ENCODE assay signal across 1 cellular context in genomic region chr11:66727282-66727882, GRCh38.
TF ChIP-seq lines count a peak whose summit lies in the region.

No MANE protein-coding gene starts in this region.

TF ChIP-seq in K562, 482 proteins besides CTCF, POLR2A, EP300 and RAD21 (continued from another document and continues in another):
- TF ChIP-seq DACH1 (IDR thresholded peaks at IDR 0.05; ENCODE audit: partially characterized antibody) (no peak), TEAD1 (CRISPR knock-in tag; IDR thresholded peaks at IDR 0.05) (peak in 1 of 2 experiments; percentile 81; a peak in 1 of 4 replicates), ZFP30 (CRISPR knock-in tag; IDR thresholded peaks at IDR 0.05; ENCODE audit: borderline replicate concordance) (no peak), SFPQ (IDR thresholded peaks at IDR 0.05; ENCODE audit: low read depth, low read length) (no peak), RFX5 (IDR thresholded peaks at IDR 0.05; ENCODE audit: low read depth, low read length) (no peak), PHTF2 (CRISPR knock-in tag; IDR thresholded peaks at IDR 0.05) (no peak), PRDM10 (IDR thresholded peaks at IDR 0.05; ENCODE audit: partially characterized antibody) (peak; percentile 69), RBM17 (IDR thresholded peaks at IDR 0.05; ENCODE audit: borderline replicate concordance, low read depth, low read length) (no peak), YBX1 (IDR thresholded peaks at IDR 0.05) (no peak), E2F6 (IDR thresholded peaks at IDR 0.05; ENCODE audit: borderline replicate concordance in 1 of 2, extremely low read depth in 1 of 2, insufficient read depth in 1 of 2, insufficient read length in 1 of 2, low read depth in 1 of 2, low read length in 1 of 2, poor library complexity in 1 of 2, severe bottlenecking in 1 of 2) (peak; percentile 80 to 88), GTF2A2 (tag; IDR thresholded peaks at IDR 0.05) (no peak), ZNF134 (CRISPR knock-in tag; conservative IDR thresholded peaks at IDR 0.05) (no peak), NELFE (IDR thresholded peaks at IDR 0.05; ENCODE audit: insufficient read depth, insufficient read length) (no peak), SMARCC2 (IDR thresholded peaks at IDR 0.05; ENCODE audit: low read depth) (no peak), ZHX1 (conservative IDR thresholded peaks at IDR 0.05; ENCODE audit: low read length) (no peak), ARNT (IDR thresholded peaks at IDR 0.05) (no peak), ZNF740 (CRISPR knock-in tag; IDR thresholded peaks at IDR 0.05) (peak; percentile 14; the same call in 1 of the 2 replicates), ZNF740 (tag; IDR thresholded peaks at IDR 0.05) (no peak; a peak in 1 of 4 replicates), NRF1 (conservative IDR thresholded peaks at IDR 0.05 in 1 of 2, IDR thresholded peaks at IDR 0.05 in 1 of 2) (no peak; a peak in 1 of 4 replicates), ZNF445 (CRISPR knock-in tag; IDR thresholded peaks at IDR 0.05; ENCODE audit: low read depth) (no peak), MGA (IDR thresholded peaks at IDR 0.05) (peak; percentile 91), COPS2 (conservative IDR thresholded peaks at IDR 0.05) (no peak), PHB (CRISPR knock-in tag; IDR thresholded peaks at IDR 0.05) (no peak), ZBTB34 (CRISPR knock-in tag; IDR thresholded peaks at IDR 0.05) (no peak), HDGF (IDR thresholded peaks at IDR 0.05) (no peak), NFXL1 (CRISPR knock-in tag; IDR thresholded peaks at IDR 0.05) (no peak), ELK1 (CRISPR knock-in tag; IDR thresholded peaks at IDR 0.05) (no peak), PHF8 (IDR thresholded peaks at IDR 0.05; ENCODE audit: borderline replicate concordance, low read length) (peak; percentile 62; the same call in 1 of the 2 replicates), BRF1 (IDR thresholded peaks at IDR 0.05; ENCODE audit: borderline replicate concordance, extremely low read depth, insufficient read length) (no peak), STAT5B (CRISPR knock-in tag; IDR thresholded peaks at IDR 0.05) (no peak), SIN3A (IDR thresholded peaks at IDR 0.05; ENCODE audit: borderline replicate concordance in 2 of 2, control insufficient read depth in 1 of 2, low read depth in 2 of 2, low read length in 2 of 2) (no peak), ZZZ3 (IDR thresholded peaks at IDR 0.05) (no peak), ETV5 (CRISPR knock-in tag; IDR thresholded peaks at IDR 0.05; ENCODE audit: low read depth) (peak; percentile 39; the same call in 1 of the 2 replicates)
